ENCODE assay signal across 1 cellular context in the genomic region with DNA sequence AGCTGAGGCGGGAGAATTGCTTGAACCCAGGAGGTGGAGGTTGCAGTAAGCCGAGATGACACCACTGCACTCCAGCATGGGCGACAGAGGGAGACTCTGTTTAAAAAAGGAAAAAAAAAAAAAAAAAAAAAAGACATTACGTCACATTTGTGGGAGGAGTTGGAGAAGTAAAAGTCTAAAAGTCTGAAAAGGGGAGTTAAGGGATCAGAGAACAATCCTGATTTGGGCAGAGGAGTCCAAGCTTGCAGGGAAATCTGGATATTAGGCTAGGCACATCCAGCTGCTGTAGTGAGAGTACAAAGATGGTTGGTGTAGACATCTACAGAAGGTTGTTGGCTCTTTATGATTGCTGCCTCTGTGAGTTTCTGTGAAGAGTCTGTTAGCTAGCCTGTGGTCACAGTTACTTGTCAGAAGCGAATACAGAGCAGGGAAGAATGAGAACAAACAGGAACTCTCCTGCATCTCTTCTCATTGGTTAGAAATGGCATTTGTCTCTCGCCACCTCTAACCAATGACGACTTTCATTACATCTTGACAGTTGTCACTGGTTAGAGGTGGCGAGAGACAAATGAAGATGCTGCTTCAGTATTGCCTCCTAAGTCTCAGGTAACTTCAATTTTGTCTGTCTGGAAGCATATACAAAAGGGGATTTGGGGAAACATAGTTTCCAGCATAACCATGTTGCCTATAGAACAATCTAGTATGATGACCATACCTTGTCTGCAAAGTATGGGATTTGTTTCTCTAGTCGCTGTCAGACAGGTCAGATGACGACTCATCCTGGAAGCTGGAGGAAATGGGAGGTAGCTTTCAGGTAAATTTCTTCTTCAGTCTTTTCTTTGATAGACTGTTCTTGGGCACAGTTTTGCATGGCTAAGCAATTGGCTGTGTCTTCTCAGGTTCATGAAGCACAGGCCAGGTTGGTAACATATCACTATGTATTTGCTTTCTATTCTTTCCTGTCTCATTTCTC.
TF ChIP-seq lines count a peak whose summit lies in the region.

No MANE protein-coding gene starts in this region.

TF ChIP-seq in GM12878, 131 proteins besides CTCF, POLR2A, EP300 and RAD21 (continued from another document):
- TF ChIP-seq ZNF217 (IDR thresholded peaks at IDR 0.05): no peak
